Comparison of ENCODE assay signal across 8 cellular contexts in genomic region chr6:110180228-110181008, GRCh38. TPM values are rescaled to one million over a fixed set of nuclear protein-coding genes. Genes with fewer than 3 reads are reported as not detected.
DNase-seq lines count a peak whose midpoint lies in the region; ATAC-seq, FAIRE-seq and TF ChIP-seq lines count a peak whose summit lies in the region.

Gene CDC40, plus strand, starts transcription at chr6:110180427. Its CDS starts 18 bp downstream, at chr6:110180445.

- no peak for DNase-seq in GM12891 (ENCODE audit: insufficient read length, low spot score)
- peak; percentile 61 for DNase-seq in H9
- DNase-seq in MG63, result peak; percentile 64
- peak; percentile 72 for DNase-seq in activated CD4-positive, alpha-beta T cell treated with anti-CD3 and anti-CD28 coated beads for 36 hours
- DNase-seq in dermis microvascular lymphatic vessel endothelial cell (ENCODE audit: low read depth in 2 of 2), result no peak
- no peak for DNase-seq in mesendoderm
- peak; percentile 12 to 34 for DNase-seq in stimulated activated CD8-positive, alpha-beta memory T cell treated with anti-CD3 and anti-CD28 coated beads, Interleukin-2, amount 100 ng/mL, for 48 hours (ENCODE audit: low read depth in 2 of 2)
- DNase-seq in kidney tubule cell (ENCODE audit: low spot score), result no peak

- peaks cover 8 to 9% of the 10 kb centered on the region in 2 experiments for H3K4me1 Mint-ChIP-seq in H9
- peaks cover 10% of the 10 kb centered on the region for H3K4me1 Mint-ChIP-seq in activated CD4-positive, alpha-beta T cell treated with anti-CD3 and anti-CD28 coated beads for 36 hours

- intact Hi-C loops in activated CD4-positive, alpha-beta T cell treated with anti-CD3 and anti-CD28 coated beads for 36 hours (cut with DNase I, micrococcal nuclease), result loop anchor here (1.0 to 10.0 kb wide), 11 partner anchors 489 to 1085 kb away; partner anchors contain the start of genes AK9 (in 2 of the 2), FIG4 (in 2 of the 2), CD164 (in 1 of the 2) and CDK19 (in 1 of the 2)

- no peaks in the 10 kb centered on the region for H3K9me3 ChIP-seq in H9 (ENCODE audit: control insufficient read depth, low read depth, low read length)
- H3K9me3 ChIP-seq in MG63, result no peaks in the 10 kb centered on the region

- H3K4me1 ChIP-seq in H9 (ENCODE audit: insufficient read depth, low read length), result no peaks in the 10 kb centered on the region
- H3K4me1 ChIP-seq in mesendoderm (ENCODE audit: control insufficient read depth, low read depth, low read length), result no peaks in the 10 kb centered on the region

- peak within 1 kb of the TSS; percentile 76 for H3K18ac ChIP-seq in H9 (ENCODE audit: insufficient read length, low read depth, low read length)
- peak within 1 kb of the TSS; percentile 15 for H3K18ac ChIP-seq in mesendoderm (ENCODE audit: low read length)

- H4K91ac ChIP-seq in H9 (ENCODE audit: insufficient read length, low read depth, low read length), result no peak within 1 kb of the TSS

- no peak for TF ChIP-seq CTCF in H9 (conservative IDR thresholded peaks at IDR 0.05)

- peaks cover 7% of the 10 kb centered on the region for H3K23me2 ChIP-seq in H9 (ENCODE audit: insufficient read length, low read depth, low read length, poor library complexity, severe bottlenecking)

- no peaks in the 10 kb centered on the region for H4K20me1 ChIP-seq in H9 (ENCODE audit: control insufficient read depth, insufficient read depth, insufficient read length)

- H3T11ph ChIP-seq in H9 (ENCODE audit: low read length), result no peak within 1 kb of the TSS

- H3K36me3 ChIP-seq in MG63, result peaks cover 3% of the 10 kb centered on the region; the same call in 1 of the 2 replicates
- H3K36me3 ChIP-seq in mesendoderm (ENCODE audit: control insufficient read depth, insufficient read depth, low read length), result no peaks in the 10 kb centered on the region

- peak; percentile 86 for TF ChIP-seq POLR2A in GM12891 (IDR thresholded peaks at IDR 0.05; ENCODE audit: low read depth, low read length)

- H3K23ac ChIP-seq in H9 (ENCODE audit: insufficient read length, low read depth, low read length) (no peak within 1 kb of the TSS), mesendoderm (ENCODE audit: low read length) (peak within 1 kb of the TSS; percentile 11)

- H3K27me3 Mint-ChIP-seq in H9 (ENCODE audit: low read depth), result no peaks in the 10 kb centered on the region
- H3K27me3 Mint-ChIP-seq in activated CD4-positive, alpha-beta T cell treated with anti-CD3 and anti-CD28 coated beads for 36 hours, result peaks cover 7% of the 10 kb centered on the region

- no peaks in the 10 kb centered on the region for H3K9me3 Mint-ChIP-seq in H9
- no peaks in the 10 kb centered on the region for H3K9me3 Mint-ChIP-seq in activated CD4-positive, alpha-beta T cell treated with anti-CD3 and anti-CD28 coated beads for 36 hours (ENCODE audit: low read depth)

- H2AK5ac ChIP-seq in H9 (ENCODE audit: insufficient read length, low read length) (no peak within 1 kb of the TSS), mesendoderm (ENCODE audit: low read length) (no peak within 1 kb of the TSS)

- H2BK120ac ChIP-seq in H9 (ENCODE audit: low read depth, low read length, poor library complexity, severe bottlenecking), result no peak within 1 kb of the TSS
- H2BK120ac ChIP-seq in mesendoderm (ENCODE audit: low read depth, low read length), result no peak within 1 kb of the TSS

- no peak within 1 kb of the TSS for H3K4ac ChIP-seq in H9 (ENCODE audit: low read depth, low read length)
- H3K4ac ChIP-seq in mesendoderm (ENCODE audit: low read depth, low read length), result no peak within 1 kb of the TSS

- peak within 1 kb of the TSS; percentile 71 for H2AFZ ChIP-seq in H9 (ENCODE audit: low read length)

- H3K4me3 ChIP-seq in MG63 (peak within 1 kb of the TSS; percentile 86), mesendoderm (ENCODE audit: low read length) (peak within 1 kb of the TSS; percentile 95)

- H3K27ac ChIP-seq in H9 (ENCODE audit: insufficient read length, low read depth, low read length) (peak within 1 kb of the TSS; percentile 44), mesendoderm (ENCODE audit: low read depth, low read length) (peak within 1 kb of the TSS; percentile 89)

- no peak within 1 kb of the TSS for H2BK20ac ChIP-seq in H9 (ENCODE audit: low read depth, low read length, poor library complexity, severe bottlenecking)

- no peak within 1 kb of the TSS for H3K56ac ChIP-seq in H9 (ENCODE audit: insufficient read length, low read depth, low read length)
- H3K56ac ChIP-seq in mesendoderm (ENCODE audit: low read length), result peak within 1 kb of the TSS; percentile 94

- H3K9ac ChIP-seq in H9 (ENCODE audit: extremely low read depth, insufficient read length, low read length) (peak within 1 kb of the TSS; percentile 92), mesendoderm (ENCODE audit: low read length) (peak within 1 kb of the TSS; percentile 94)

- FAIRE-seq in GM12891 (lab: Jason Lieb, UNC), result no peak

- POLR2A ChIA-PET in activated CD4-positive, alpha-beta T cell treated with anti-CD3 and anti-CD28 coated beads for 36 hours (lab: Charles Lee), result interaction anchor here (0.6 to 1.0 kb wide), 2 partner anchors 9 to 1011 kb away, joined by 5 to 6 read pairs; no protein-coding TSS in a partner anchor

- peak; percentile 48 for ATAC-seq in activated CD4-positive, alpha-beta T cell treated with anti-CD3 and anti-CD28 coated beads for 36 hours

- H3K36me3 Mint-ChIP-seq in H9 (ENCODE audit: insufficient read depth in 1 of 3, low read depth in 3 of 3), result no peaks in the 10 kb centered on the region
- H3K36me3 Mint-ChIP-seq in activated CD4-positive, alpha-beta T cell treated with anti-CD3 and anti-CD28 coated beads for 36 hours (ENCODE audit: low read depth), result peaks cover 2% of the 10 kb centered on the region

- H2BK15ac ChIP-seq in H9 (ENCODE audit: low read depth, low read length) (no peak within 1 kb of the TSS), mesendoderm (replicated peaks; ENCODE audit: low read depth) (no peak within 1 kb of the TSS)

- H3K27me3 ChIP-seq in H9 (ENCODE audit: insufficient read depth, low read length), result no peaks in the 10 kb centered on the region
- no peaks in the 10 kb centered on the region for H3K27me3 ChIP-seq in MG63
- no peaks in the 10 kb centered on the region for H3K27me3 ChIP-seq in mesendoderm (ENCODE audit: insufficient read depth, low read length, poor library complexity)

- peak within 1 kb of the TSS; percentile 98 to 100 (median 98) for H3K27ac Mint-ChIP-seq in H9
- H3K27ac Mint-ChIP-seq in activated CD4-positive, alpha-beta T cell treated with anti-CD3 and anti-CD28 coated beads for 36 hours, result no peak within 1 kb of the TSS

- no peak within 1 kb of the TSS for H2BK12ac ChIP-seq in H9 (ENCODE audit: insufficient read length, low read depth, low read length)

- H3K4me3 Mint-ChIP-seq in H9, result no peak within 1 kb of the TSS
- H3K4me3 Mint-ChIP-seq in activated CD4-positive, alpha-beta T cell treated with anti-CD3 and anti-CD28 coated beads for 36 hours, result no peak within 1 kb of the TSS

- WGBS in H9 (ENCODE audit: extremely low coverage, insufficient read length, low lambda C conversion rate), result no CpG with 5 or more reads among the region's 28 CpGs
- WGBS in mesendoderm (ENCODE audit: extremely low coverage, insufficient coverage, low lambda C conversion rate), result no CpG with 5 or more reads among the region's 28 CpGs

- H3K79me1 ChIP-seq in H9 (ENCODE audit: insufficient read depth, low read depth, low read length, poor library complexity, severe bottlenecking) (peaks cover 2% of the 10 kb centered on the region), mesendoderm (ENCODE audit: low read length) (peaks cover 13% of the 10 kb centered on the region)

- H3K79me2 ChIP-seq in H9 (ENCODE audit: insufficient read depth, low read length) (peaks cover 23% of the 10 kb centered on the region; the same call in 1 of the 2 replicates), mesendoderm (ENCODE audit: control insufficient read depth, insufficient read depth, low read length) (peaks cover 33% of the 10 kb centered on the region)

- peak within 1 kb of the TSS; percentile 4 for H2BK5ac ChIP-seq in H9 (ENCODE audit: insufficient read length, low read length)
- H2BK5ac ChIP-seq in mesendoderm (ENCODE audit: low read length), result peak within 1 kb of the TSS; percentile 69

- H4K8ac ChIP-seq in H9 (replicated peaks; ENCODE audit: insufficient read length, low read depth, low read length), result no peak within 1 kb of the TSS
- H4K8ac ChIP-seq in mesendoderm (ENCODE audit: low read depth, low read length), result no peak within 1 kb of the TSS

- CTCF ChIA-PET in activated CD4-positive, alpha-beta T cell treated with anti-CD3 and anti-CD28 coated beads for 36 hours (lab: Charles Lee), result interaction anchor here (0.6 to 1.6 kb wide), 5 partner anchors 9 to 1863 kb away, joined by 3 read pairs; no protein-coding TSS in a partner anchor

- H3K4me2 ChIP-seq in H9 (ENCODE audit: insufficient read depth, insufficient read length, low read length) (peak within 1 kb of the TSS; percentile 89), mesendoderm (ENCODE audit: low read length) (peak within 1 kb of the TSS; percentile 34)

- H4K5ac ChIP-seq in H9 (ENCODE audit: insufficient read length, low read depth, low read length) (no peak within 1 kb of the TSS), mesendoderm (ENCODE audit: low read length) (no peak within 1 kb of the TSS)

- H3K14ac ChIP-seq in H9 (ENCODE audit: insufficient read depth, low read length), result peak within 1 kb of the TSS; percentile 85

TF ChIP-seq in GM12891, 5 proteins besides CTCF, POLR2A, EP300 and RAD21:
- TF ChIP-seq POLR2AphosphoS5 (IDR thresholded peaks at IDR 0.05; ENCODE audit: low read depth, low read length) (peak; percentile 77), POU2F2 (IDR thresholded peaks at IDR 0.05; ENCODE audit: low read depth, low read length) (0 out of 2 replicates have a peak, but pooled peaks have one; percentile 20), PAX5 (IDR thresholded peaks at IDR 0.05; ENCODE audit: insufficient read depth, low read length, severe bottlenecking) (no peak), SPI1 (IDR thresholded peaks at IDR 0.05; ENCODE audit: low read depth, low read length) (no peak), TAF1 (IDR thresholded peaks at IDR 0.05; ENCODE audit: low read depth, low read length) (peak; percentile 72)

RNA-seq across cellular contexts. Expression of gene CDC40, which starts in this region (rescaled TPM):
- 11.4 TPM for polyA plus RNA-seq in GM12891 (2012; ENCODE audit: low read depth, missing spikeins)
- 22.3 and 23.5 TPM in 2 replicates for total RNA-seq in H9 (2021)
- 12.0 and 15.7 TPM in 2 replicates for total RNA-seq in MG63 (2014; rRNA removed; shearing (Covaris generic); ENCODE audit: low replicate concordance)
- 10 to 100 TPM; 28.0 to 33.7 TPM for total RNA-seq in activated CD4-positive, alpha-beta T cell treated with anti-CD3 and anti-CD28 coated beads for 36 hours
- 13.0 and 15.6 TPM in 2 replicates for total RNA-seq in dermis microvascular lymphatic vessel endothelial cell
- polyA plus RNA-seq in mesendoderm (2013, experiment 1 of 2), result 23.4 TPM
- 24.3 TPM for polyA plus RNA-seq in mesendoderm (2013, experiment 2 of 2)

Comparison
In these comparisons a context has a peak if more than half of its experiments do, and no peak if none do; other contexts are left out.
1. DNase-seq: peak in H9 (single experiment), MG63 (single experiment), activated CD4-positive, alpha-beta T cell treated with anti-CD3 and anti-CD28 coated beads for 36 hours (single experiment) and stimulated activated CD8-positive, alpha-beta memory T cell treated with anti-CD3 and anti-CD28 coated beads, Interleukin-2, amount 100 ng/mL, for 48 hours (2 of 2); none in GM12891 (single experiment), dermis microvascular lymphatic vessel endothelial cell (0 of 2), mesendoderm (single experiment) and kidney tubule cell (single experiment).